In the genomic region with DNA sequence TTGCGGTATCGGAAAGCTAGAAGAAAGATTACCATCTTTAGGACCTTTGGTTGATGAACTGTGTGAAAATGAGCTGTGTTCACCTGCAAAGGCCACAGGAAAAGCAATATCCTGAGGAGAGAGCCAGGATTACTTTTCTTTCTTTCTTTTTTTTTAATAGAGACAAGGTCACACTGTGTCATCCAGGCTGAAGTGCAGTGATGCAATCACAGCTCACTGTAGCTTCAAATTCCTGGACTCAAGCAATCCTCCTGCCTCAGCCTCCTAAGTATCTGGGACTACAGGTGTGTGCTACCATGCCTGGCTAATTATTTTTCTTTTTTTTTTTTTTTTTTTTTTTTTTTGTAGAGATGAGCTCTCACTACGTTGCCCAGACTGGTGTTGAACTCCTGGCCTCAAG, we compare ENCODE assay signal across 3 cellular contexts.
TF ChIP-seq lines count a peak whose summit lies in the region.

No MANE protein-coding gene starts in this region.

TF ChIP-seq in HEK293, 187 proteins besides CTCF, POLR2A, EP300 and RAD21:
- TF ChIP-seq, protein P1, sequence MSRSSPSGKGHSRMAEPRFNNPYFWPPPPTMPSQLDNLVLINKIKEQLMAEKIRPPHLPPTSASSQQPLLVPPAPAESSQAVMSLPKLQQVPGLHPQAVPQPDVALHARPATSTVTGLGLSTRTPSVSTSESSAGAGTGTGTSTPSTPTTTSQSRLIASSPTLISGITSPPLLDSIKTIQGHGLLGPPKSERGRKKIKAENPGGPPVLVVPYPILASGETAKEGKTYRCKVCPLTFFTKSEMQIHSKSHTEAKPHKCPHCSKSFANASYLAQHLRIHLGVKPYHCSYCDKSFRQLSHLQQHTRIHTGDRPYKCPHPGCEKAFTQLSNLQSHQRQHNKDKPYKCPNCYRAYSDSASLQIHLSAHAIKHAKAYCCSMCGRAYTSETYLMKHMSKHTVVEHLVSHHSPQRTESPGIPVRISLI (tag by site-specific recombination; IDR thresholded peaks at IDR 0.05), result peak; percentile 43; the same call in 1 of the 2 replicates
- no peak for TF ChIP-seq OVOL3 (tag by site-specific recombination; IDR thresholded peaks at IDR 0.05)
TF ChIP-seq in HEK293: peak in this region for 1.

TF ChIP-seq in IMR-90, 13 proteins besides CTCF, POLR2A, EP300 and RAD21:
- TF ChIP-seq CEBPB (IDR thresholded peaks at IDR 0.05; ENCODE audit: low read depth, low read length), result 0 out of 2 replicates have a peak, but pooled peaks have one; percentile 20
- TF ChIP-seq, protein P2, sequence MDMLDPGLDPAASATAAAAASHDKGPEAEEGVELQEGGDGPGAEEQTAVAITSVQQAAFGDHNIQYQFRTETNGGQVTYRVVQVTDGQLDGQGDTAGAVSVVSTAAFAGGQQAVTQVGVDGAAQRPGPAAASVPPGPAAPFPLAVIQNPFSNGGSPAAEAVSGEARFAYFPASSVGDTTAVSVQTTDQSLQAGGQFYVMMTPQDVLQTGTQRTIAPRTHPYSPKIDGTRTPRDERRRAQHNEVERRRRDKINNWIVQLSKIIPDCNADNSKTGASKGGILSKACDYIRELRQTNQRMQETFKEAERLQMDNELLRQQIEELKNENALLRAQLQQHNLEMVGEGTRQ (IDR thresholded peaks at IDR 0.05; ENCODE audit: low read depth, low read length), result no peak
TF ChIP-seq in IMR-90: peak in this region for 1.

TF ChIP-seq in K562, 482 proteins besides CTCF, POLR2A, EP300 and RAD21:
- TF ChIP-seq TCFL5 (CRISPR knock-in tag; conservative IDR thresholded peaks at IDR 0.05) (no peak), CEBPB (tag; IDR thresholded peaks at IDR 0.05) (peak; percentile 49; the same call in 1 of the 2 replicates), ZNF707 (CRISPR knock-in tag; conservative IDR thresholded peaks at IDR 0.05) (no peak), POLR2H (tag; IDR thresholded peaks at IDR 0.05; ENCODE audit: low read depth) (no peak), CEBPG (CRISPR knock-in tag; IDR thresholded peaks at IDR 0.05) (peak; percentile 44; the same call in 1 of the 2 replicates), CEBPG (tag; conservative IDR thresholded peaks at IDR 0.05 in 1 of 2, IDR thresholded peaks at IDR 0.05 in 1 of 2) (peak; percentile 49 to 66; a peak in 3 of 4 replicates), CHCHD3 (CRISPR knock-in tag; IDR thresholded peaks at IDR 0.05) (no peak), MECOM (CRISPR knock-in tag; IDR thresholded peaks at IDR 0.05) (no peak), MEF2A (IDR thresholded peaks at IDR 0.05; ENCODE audit: control insufficient read depth, low read depth, low read length) (no peak), HMGN3 (IDR thresholded peaks at IDR 0.05; ENCODE audit: borderline replicate concordance, extremely low read depth, insufficient read length, low read depth, low read length) (no peak), RFX7 (CRISPR knock-in tag; IDR thresholded peaks at IDR 0.05) (no peak), ATF3 (IDR thresholded peaks at IDR 0.05) (peak; percentile 79), ATF3 (CRISPR knock-in tag; conservative IDR thresholded peaks at IDR 0.05) (no peak), KDM4B (IDR thresholded peaks at IDR 0.05; ENCODE audit: borderline replicate concordance in 2 of 2, low read depth in 1 of 2) (no peak)
- TF ChIP-seq, protein P3, sequence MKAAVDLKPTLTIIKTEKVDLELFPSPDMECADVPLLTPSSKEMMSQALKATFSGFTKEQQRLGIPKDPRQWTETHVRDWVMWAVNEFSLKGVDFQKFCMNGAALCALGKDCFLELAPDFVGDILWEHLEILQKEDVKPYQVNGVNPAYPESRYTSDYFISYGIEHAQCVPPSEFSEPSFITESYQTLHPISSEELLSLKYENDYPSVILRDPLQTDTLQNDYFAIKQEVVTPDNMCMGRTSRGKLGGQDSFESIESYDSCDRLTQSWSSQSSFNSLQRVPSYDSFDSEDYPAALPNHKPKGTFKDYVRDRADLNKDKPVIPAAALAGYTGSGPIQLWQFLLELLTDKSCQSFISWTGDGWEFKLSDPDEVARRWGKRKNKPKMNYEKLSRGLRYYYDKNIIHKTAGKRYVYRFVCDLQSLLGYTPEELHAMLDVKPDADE (conservative IDR thresholded peaks at IDR 0.05; ENCODE audit: control insufficient read depth, low read depth, low read length), result no peak
